Comparison of ENCODE assay signal across 8 cellular contexts in the genomic region with DNA sequence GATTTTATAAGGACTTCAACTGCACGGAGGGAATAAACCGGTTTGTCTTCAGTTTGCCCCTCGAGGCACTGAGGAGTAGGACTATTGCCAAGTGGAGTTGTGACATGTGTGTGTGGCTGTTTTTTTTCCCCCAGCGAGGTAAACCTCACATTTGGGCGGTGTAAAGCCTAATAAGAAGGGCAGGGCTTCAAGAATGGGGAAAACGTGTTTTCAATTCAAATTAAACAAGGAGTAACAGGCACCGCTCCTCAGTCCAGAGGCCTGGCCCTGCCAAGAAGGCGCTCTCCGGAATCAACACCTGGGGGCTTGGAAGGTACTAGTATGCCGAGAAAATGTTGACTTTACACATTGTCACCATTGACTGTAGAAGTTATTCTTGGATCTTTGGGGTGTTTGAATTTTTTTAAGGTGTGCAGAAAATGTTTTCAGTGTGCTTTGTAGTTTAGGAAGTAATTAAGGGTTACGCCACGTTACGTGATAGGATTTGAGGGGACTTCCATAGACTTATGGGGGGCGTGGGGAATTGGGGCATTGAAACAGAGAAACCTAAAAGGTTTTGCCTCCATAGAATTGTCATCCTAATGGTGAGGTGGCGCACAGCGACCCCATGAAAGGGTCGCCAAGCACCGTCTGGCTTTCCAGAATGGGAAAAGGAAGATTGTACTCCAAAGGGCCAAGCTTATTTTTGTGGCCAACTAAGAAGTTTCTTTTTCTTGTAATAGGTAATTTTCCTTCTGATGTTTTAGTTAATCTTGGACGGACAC. TPM values are rescaled to one million over a fixed set of nuclear protein-coding genes. Genes with fewer than 3 reads are reported as not detected.
DNase-seq lines count a peak whose midpoint lies in the region; ATAC-seq and TF ChIP-seq lines count a peak whose summit lies in the region.

No MANE protein-coding gene starts in this region.

- H3K4me1 Mint-ChIP-seq in activated naive CD4-positive, alpha-beta T cell treated with anti-CD3 and anti-CD28 coated beads, Interleukin-2, amount 50 U/mL, for 24 hours, result peaks cover 13% of the 10 kb centered on the region

- H3K9me3 Mint-ChIP-seq in activated naive CD4-positive, alpha-beta T cell treated with anti-CD3 and anti-CD28 coated beads, Interleukin-2, amount 50 U/mL, for 24 hours, result no peaks in the 10 kb centered on the region

- no peaks in the 10 kb centered on the region for H3K36me3 Mint-ChIP-seq in activated naive CD4-positive, alpha-beta T cell treated with anti-CD3 and anti-CD28 coated beads, Interleukin-2, amount 50 U/mL, for 24 hours

- TF ChIP-seq CTCF in breast epithelium (IDR thresholded peaks at IDR 0.05), result no peak
- TF ChIP-seq CTCF in lower leg skin (IDR thresholded peaks at IDR 0.05), result no peak

- no peak for DNase-seq in activated naive CD4-positive, alpha-beta T cell (lab: John Stamatoyannopoulos, UW)
- DNase-seq in breast epithelium (ENCODE audit: low spot score in 2 of 2) (peak; percentile 36 to 67), lower leg skin (ENCODE audit: low spot score in 2 of 2) (peak; percentile 42 to 62)
- no peak for DNase-seq in stimulated activated CD4-positive, alpha-beta T cell treated with anti-CD3 and anti-CD28 coated beads, Interleukin-2, amount 100 ng/mL, for 24 hours

- WGBS in lower leg skin, 2 donors, result 41 to 42% methylated on average over 19 of the region's 19 CpGs
- WGBS in urinary bladder, result 62% methylated on average over 19 of the region's 19 CpGs

- no peak overlapping the region for H3K27ac Mint-ChIP-seq in activated naive CD4-positive, alpha-beta T cell treated with anti-CD3 and anti-CD28 coated beads, Interleukin-2, amount 50 U/mL, for 24 hours

- H3K4me3 Mint-ChIP-seq in activated naive CD4-positive, alpha-beta T cell treated with anti-CD3 and anti-CD28 coated beads, Interleukin-2, amount 50 U/mL, for 24 hours, result peak overlapping the region; percentile 84

- H3K4me3 ChIP-seq in breast epithelium (peak overlapping the region; percentile 62 to 72 (median 63)), lower leg skin (ENCODE audit: low read depth, poor library complexity, severe bottlenecking) (peak overlapping the region; percentile 56), urinary bladder (ENCODE audit: low read depth, low read length) (peak overlapping the region; percentile 53)

- H3K27me3 ChIP-seq in breast epithelium, result no peaks in the 10 kb centered on the region

- H3K27ac ChIP-seq in breast epithelium (peak overlapping the region; percentile 11 to 54), urinary bladder (ENCODE audit: low read depth) (no peak overlapping the region)

- peaks cover 7% of the 10 kb centered on the region for H3K27me3 Mint-ChIP-seq in activated naive CD4-positive, alpha-beta T cell treated with anti-CD3 and anti-CD28 coated beads, Interleukin-2, amount 50 U/mL, for 24 hours

- no peaks in the 10 kb centered on the region for H3K9me3 ChIP-seq in breast epithelium

- TF ChIP-seq POLR2A in breast epithelium (IDR thresholded peaks at IDR 0.05), result no peak
- no peak for TF ChIP-seq POLR2A in lower leg skin (IDR thresholded peaks at IDR 0.05)

- H3K36me3 ChIP-seq in breast epithelium (no peaks in the 10 kb centered on the region), urinary bladder (ENCODE audit: insufficient read depth) (no peaks in the 10 kb centered on the region)

- intact Hi-C loops in breast epithelium (cut with DNase I; ENCODE audit: low total_unique reads), result no loop called here
- intact Hi-C loops in lower leg skin (cut with DNase I; ENCODE audit: low total_unique reads), result no loop called here

- H3K4me1 ChIP-seq in breast epithelium (no peaks in the 10 kb centered on the region), urinary bladder (ENCODE audit: insufficient read depth) (peaks cover 1% of the 10 kb centered on the region)

- ATAC-seq in GM18519 (IDR thresholded peaks at IDR 0.05; ENCODE audit: low FRiP score, unreplicated experiment) (no peak), GM19463 (IDR thresholded peaks at IDR 0.05; ENCODE audit: unreplicated experiment) (no peak)

RNA-seq across cellular contexts. Expression of a gene that starts 0.8 kb away (rescaled TPM):
- total RNA-seq in breast epithelium, result 10 to 100 TPM in 2 of 3 donors, 1 to 10 TPM in 1; 8.2 to 29.6 (median 28.5) TPM
- total RNA-seq in lower leg skin, result 10 to 100 TPM; 41.8 to 54.8 (median 50.0) TPM
- 124 TPM for total RNA-seq in urinary bladder
- 6.6 TPM for polyA plus RNA-seq in urinary bladder

Comparison
In these comparisons a context has a peak if more than half of its experiments do, and no peak if none do; other contexts are left out.
1. DNase-seq: peak in breast epithelium (2 of 2) and lower leg skin (2 of 2); none in activated naive CD4-positive, alpha-beta T cell (0 of 4) and stimulated activated CD4-positive, alpha-beta T cell treated with anti-CD3 and anti-CD28 coated beads, Interleukin-2, amount 100 ng/mL, for 24 hours (0 of 2).
2. Peak in every context shown above with its lines, with median percentiles within 50 percentile points of each other: H3K4me3 ChIP-seq.